In genomic region chr3:185152433-185153169, GRCh38 we compare ENCODE assay signal across 8 cellular contexts. TPM values are rescaled to one million over a fixed set of nuclear protein-coding genes. Genes with fewer than 3 reads are reported as not detected.
DNase-seq lines count a peak whose midpoint lies in the region; ATAC-seq and TF ChIP-seq lines count a peak whose summit lies in the region.

A gene with protein sequence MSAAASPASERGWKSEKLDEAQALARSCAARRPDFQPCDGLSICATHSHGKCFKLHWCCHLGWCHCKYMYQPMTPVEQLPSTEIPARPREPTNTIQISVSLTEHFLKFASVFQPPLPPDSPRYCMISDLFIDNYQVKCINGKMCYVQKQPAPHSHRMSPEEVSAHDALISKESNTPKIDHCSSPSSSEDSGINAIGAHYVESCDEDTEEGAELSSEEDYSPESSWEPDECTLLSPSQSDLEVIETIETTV (minus strand): TSS chr3:185153060. CDS start chr3:185152823, 237 bp downstream.

- no peak for TF ChIP-seq RAD21 in SK-N-SH (IDR thresholded peaks at IDR 0.05; ENCODE audit: low read length)

- H3K9me3 Mint-ChIP-seq in dendritic cell treated with granulocyte-macrophage colony-stimulating factor and Interleukin-4, amounts not matched to agents 40 ng/mL and 50 ng/mL, for 4 days = no peaks in the 10 kb centered on the region

- TF ChIP-seq CTCF in SK-N-SH (IDR thresholded peaks at IDR 0.05) = no peak

- no peak within 1 kb of the TSS for H3K9ac ChIP-seq in SK-N-SH

- intact Hi-C loops in dendritic cell treated with granulocyte-macrophage colony-stimulating factor and Interleukin-4, amounts not matched to agents 40 ng/mL and 50 ng/mL, for 4 days (cut with micrococcal nuclease) = loop anchor here (10.0 kb wide), 1 partner anchor 142 kb away; no protein-coding TSS in a partner anchor
- intact Hi-C loops in left colon (cut with DNase I, micrococcal nuclease) = no loop called here

- H3K9me3 ChIP-seq in SK-N-SH = no peaks in the 10 kb centered on the region

- peak; percentile 43 to 47 for ATAC-seq in activated CD4-positive, CD25-positive, alpha-beta regulatory T cell treated with anti-CD3 and anti-CD28 coated beads, Interleukin-2, amount 50 U/mL, for 24 hours
- peak; percentile 91 for ATAC-seq in left colon

- no peaks in the 10 kb centered on the region for H3K79me2 ChIP-seq in SK-N-SH (ENCODE audit: insufficient read depth)

- H3K27ac ChIP-seq in SK-N-SH (ENCODE audit: low read depth in 2 of 2, low read length in 1 of 2) = no peak within 1 kb of the TSS

- no peaks in the 10 kb centered on the region for H3F3A ChIP-seq in SK-N-SH (replicated peaks; ENCODE audit: insufficient read depth)

- peaks cover 36% of the 10 kb centered on the region for H3K27me3 ChIP-seq in SK-N-SH (ENCODE audit: insufficient read depth)

- peak within 1 kb of the TSS; percentile 65 for H3K4me2 ChIP-seq in SK-N-SH

- H4K20me1 ChIP-seq in SK-N-SH (ENCODE audit: insufficient read depth) = no peaks in the 10 kb centered on the region

- H3K4me1 ChIP-seq in SK-N-SH (ENCODE audit: control insufficient read depth in 1 of 2, insufficient read depth in 2 of 2, low read depth in 1 of 2, low read length in 1 of 2) = peaks cover 0 to 6% of the 10 kb centered on the region in 2 experiments; a peak in 1 of 4 replicates

- TF ChIP-seq EP300 in SK-N-SH (IDR thresholded peaks at IDR 0.05; ENCODE audit: borderline replicate concordance in 1 of 2, low read depth in 1 of 2, low read length in 1 of 2) = no peak

- no peak for DNase-seq in activated CD4-positive, CD25-positive, alpha-beta regulatory T cell (lab: John Stamatoyannopoulos, UW)
- peak; percentile 51 for DNase-seq in HK-2 (ENCODE audit: unreplicated experiment)
- DNase-seq in SK-N-SH = peak; percentile 88
- peak; percentile 51 to 73 for DNase-seq in left colon
- DNase-seq in stimulated activated CD4-positive, alpha-beta T cell treated with anti-CD3 and anti-CD28 coated beads, Interleukin-15, amount 100 ng/mL, for 24 hours = peak; percentile 45
- DNase-seq in SHP77 (lab: John Stamatoyannopoulos, UW) = no peak

- H3K4me3 ChIP-seq in SK-N-SH (ENCODE audit: low read depth in 2 of 2, low read length in 1 of 2) = peak within 1 kb of the TSS; percentile 49

- peaks cover 36% of the 10 kb centered on the region for H3K27me3 Mint-ChIP-seq in dendritic cell treated with granulocyte-macrophage colony-stimulating factor and Interleukin-4, amounts not matched to agents 40 ng/mL and 50 ng/mL, for 4 days

- H3K4me3 Mint-ChIP-seq in dendritic cell treated with granulocyte-macrophage colony-stimulating factor and Interleukin-4, amounts not matched to agents 40 ng/mL and 50 ng/mL, for 4 days = peak within 1 kb of the TSS; percentile 66

- peak within 1 kb of the TSS; percentile 15 for H3K27ac Mint-ChIP-seq in dendritic cell treated with granulocyte-macrophage colony-stimulating factor and Interleukin-4, amounts not matched to agents 40 ng/mL and 50 ng/mL, for 4 days

- H3K9me2 ChIP-seq in SK-N-SH = no peaks in the 10 kb centered on the region

- CTCF ChIA-PET in SK-N-SH (lab: Yijun Ruan, JAX) = interaction anchor here (0.6 to 1.5 kb wide), 2 partner anchors 14 to 24 kb away, joined by 3 to 5 read pairs; no protein-coding TSS in a partner anchor

- H2AFZ ChIP-seq in SK-N-SH (ENCODE audit: low read depth) = peak within 1 kb of the TSS; percentile 89

- POLR2A ChIA-PET in SK-N-SH (lab: Yijun Ruan, JAX) = no interaction called here

- no peaks in the 10 kb centered on the region for H3K36me3 ChIP-seq in SK-N-SH (replicated peaks in 1 of 2; ENCODE audit: control insufficient read depth in 1 of 2, insufficient read depth in 2 of 2, low read length in 1 of 2)

- no peaks in the 10 kb centered on the region for H3K36me3 Mint-ChIP-seq in dendritic cell treated with granulocyte-macrophage colony-stimulating factor and Interleukin-4, amounts not matched to agents 40 ng/mL and 50 ng/mL, for 4 days (ENCODE audit: low read depth)

- peaks cover 10% of the 10 kb centered on the region for H3K4me1 Mint-ChIP-seq in dendritic cell treated with granulocyte-macrophage colony-stimulating factor and Interleukin-4, amounts not matched to agents 40 ng/mL and 50 ng/mL, for 4 days (ENCODE audit: low read depth)

- 4% methylated on average over 4 of the region's 110 CpGs for WGBS in SK-N-SH (ENCODE audit: low lambda C conversion rate)

TF ChIP-seq in SK-N-SH, 30 proteins besides CTCF, POLR2A, EP300 and RAD21:
- TF ChIP-seq RXRA (IDR thresholded peaks at IDR 0.05; ENCODE audit: borderline replicate concordance, low read depth) (no peak), GABPA (IDR thresholded peaks at IDR 0.05; ENCODE audit: low read depth) (no peak), JUND (IDR thresholded peaks at IDR 0.05) (no peak), NRF1 (IDR thresholded peaks at IDR 0.05; ENCODE audit: low read depth, low read length) (peak; percentile 37; the same call in 1 of the 2 replicates), CHD2 (IDR thresholded peaks at IDR 0.05; ENCODE audit: low read length, partially characterized antibody) (no peak)

RNA-seq across cellular contexts. Expression of the gene that starts here (rescaled TPM):
- polyA plus RNA-seq in SK-N-SH (2012; rRNA removed) = under 0.01 TPM in 1 of 2 replicates, not detected in the other
- polyA plus RNA-seq in SK-N-SH (2012; cell fraction: cytosol; rRNA removed) = 0.01 TPM in 1 of 2 replicates, not detected in the other
- not detected in 2 replicates for polyA plus RNA-seq in SK-N-SH (2012; cell fraction: nucleus; rRNA removed)
- 10 to 100 TPM; 13.7 to 15.6 TPM for total RNA-seq in left colon

Comparison
In these comparisons a context has a peak if more than half of its experiments do, and no peak if none do; other contexts are left out.
1. Peak in DNase-seq, H3K4me3 ChIP-seq and H3K4me2 ChIP-seq in SK-N-SH; RNA of the gene not detected or under 1 TPM.
2. DNase-seq: peak in HK-2 (single experiment), left colon (2 of 2) and stimulated activated CD4-positive, alpha-beta T cell treated with anti-CD3 and anti-CD28 coated beads, Interleukin-15, amount 100 ng/mL, for 24 hours (single experiment); none in activated CD4-positive, CD25-positive, alpha-beta regulatory T cell (0 of 4) and SHP77 (0 of 2).